In genomic region chr1:6148497-6149241, GRCh38 we compare ENCODE assay signal across 8 cellular contexts. TPM values are rescaled to one million over a fixed set of nuclear protein-coding genes. Genes with fewer than 3 reads are reported as not detected.
DNase-seq lines count a peak whose midpoint lies in the region; ATAC-seq and TF ChIP-seq lines count a peak whose summit lies in the region.

No MANE protein-coding gene starts in this region.

- no peak overlapping the region for H3K27ac Mint-ChIP-seq in effector memory CD8-positive, alpha-beta T cell
- H3K27ac Mint-ChIP-seq in type B pancreatic cell, result peak overlapping the region; percentile 61

- H3K4me1 Mint-ChIP-seq in effector memory CD8-positive, alpha-beta T cell (ENCODE audit: low read depth in 2 of 2), result peaks cover 0 to 3% of the 10 kb centered on the region in 2 donors
- peaks cover 19% of the 10 kb centered on the region for H3K4me1 Mint-ChIP-seq in type B pancreatic cell (ENCODE audit: unreplicated experiment)

- no peaks in the 10 kb centered on the region for H3K36me3 Mint-ChIP-seq in effector memory CD8-positive, alpha-beta T cell (ENCODE audit: insufficient read depth)
- H3K36me3 Mint-ChIP-seq in type B pancreatic cell, result no peaks in the 10 kb centered on the region

- peak; percentile 73 for ATAC-seq in effector memory CD8-positive, alpha-beta T cell (replicated peaks)
- ATAC-seq in omental fat pad (ENCODE audit: low FRiP score), result peak; percentile 42
- no peak for ATAC-seq in GM21786 (IDR thresholded peaks at IDR 0.05; ENCODE audit: unreplicated experiment)

- H3K4me3 Mint-ChIP-seq in effector memory CD8-positive, alpha-beta T cell, result peak overlapping the region; percentile 52 to 60
- peak overlapping the region; percentile 88 for H3K4me3 Mint-ChIP-seq in type B pancreatic cell

- no peak for TF ChIP-seq CTCF in omental fat pad (IDR thresholded peaks at IDR 0.05)
- no peak for TF ChIP-seq CTCF in type B pancreatic cell (conservative IDR thresholded peaks at IDR 0.05)

- DNase-seq in CD1c-positive myeloid dendritic cell (ENCODE audit: extremely low spot score), result peak; percentile 61
- peak; percentile 37 for DNase-seq in MV-4-11 (lab: John Stamatoyannopoulos, UW)
- DNase-seq in activated CD8-positive, alpha-beta memory T cell treated with anti-CD3 and anti-CD28 coated beads for 4 hours (ENCODE audit: low read depth in 2 of 2), result peak; percentile 30 to 44
- peak; percentile 19 to 36 (median 31) for DNase-seq in effector memory CD8-positive, alpha-beta T cell
- peak; percentile 32 for DNase-seq in omental fat pad (ENCODE audit: low spot score)
- DNase-seq in type B pancreatic cell (ENCODE audit: extremely low spot score, unreplicated experiment), result peak; percentile 86
- no peak for DNase-seq in middle frontal gyrus (ENCODE audit: extremely low spot score, low spot score)

- H3K9me3 Mint-ChIP-seq in effector memory CD8-positive, alpha-beta T cell, result no peaks in the 10 kb centered on the region
- no peaks in the 10 kb centered on the region for H3K9me3 Mint-ChIP-seq in type B pancreatic cell

- H3K27me3 Mint-ChIP-seq in effector memory CD8-positive, alpha-beta T cell, result peaks cover 25 to 35% of the 10 kb centered on the region in 2 donors
- H3K27me3 Mint-ChIP-seq in type B pancreatic cell, result peaks cover 21% of the 10 kb centered on the region

RNA-seq across cellular contexts. Expression of gene CHD5, which starts 31.5 kb away (rescaled TPM):
- total RNA-seq in omental fat pad, result under 1 TPM in 3 of 4 donors, not detected in 1; 0.19 to 0.24 (median 0.19) TPM
- total RNA-seq in type B pancreatic cell (ENCODE audit: low replicate concordance), result 0.70 and 3.0 TPM in 2 replicates

RNA-seq across cellular contexts. Expression of gene RPL22, which starts 50.7 kb away (rescaled TPM):
- total RNA-seq in omental fat pad (100 to 1,000 TPM; 164 to 205 (median 191) TPM), type B pancreatic cell (ENCODE audit: low replicate concordance) (499 and 541 TPM in 2 replicates)

RNA-seq across cellular contexts. Expression of gene RNF207, which starts 57.2 kb away (rescaled TPM):
- 10 to 100 TPM in 2 of 4 donors, 1 to 10 TPM in 2; 5.2 to 48.2 (median 9.5) TPM for total RNA-seq in omental fat pad
- total RNA-seq in type B pancreatic cell (ENCODE audit: low replicate concordance), result 34.5 and 37.0 TPM in 2 replicates
